13 cellular contexts compared by ENCODE assay signal in genomic region chr3:98565237-98565643, GRCh38. TPM values are rescaled to one million over a fixed set of nuclear protein-coding genes. Genes with fewer than 3 reads are reported as not detected.
DNase-seq lines count a peak whose midpoint lies in the region; ATAC-seq and TF ChIP-seq lines count a peak whose summit lies in the region.
"Had no signal": no experiment of that assay in that cellular context is flagged by ENCODE, and none has a peak within 500 bp of the region (broad histone marks: within the 10 kb centered on the region; RNA-seq: fewer than 3 reads in every experiment).

No MANE protein-coding gene starts in this region.

- ATAC-seq in HG02870 (IDR thresholded peaks at IDR 0.05; ENCODE audit: unreplicated experiment), result peak; percentile 34
- peak; percentile 77 for ATAC-seq in stimulated activated effector memory CD8-positive, alpha-beta T cell treated with anti-CD3 and anti-CD28 coated beads, Interleukin-12 subunit alpha, Interleukin-12 subunit beta, amount 100 ng/mL, for 72 hours
- no peak for ATAC-seq in GM21528 (IDR thresholded peaks at IDR 0.05; ENCODE audit: low FRiP score, unreplicated experiment)
- ATAC-seq in GM21515 (IDR thresholded peaks at IDR 0.05; ENCODE audit: unreplicated experiment), result no peak

- no peaks in the 10 kb centered on the region for H3K79me2 ChIP-seq in osteoblast (ENCODE audit: insufficient read depth, low read length)

- H4K20me1 ChIP-seq in osteoblast (ENCODE audit: insufficient read depth, low read length), result no peaks in the 10 kb centered on the region

- peak overlapping the region; percentile 8 for H3K4me3 Mint-ChIP-seq in activated T-cell treated with anti-CD3 and anti-CD28 coated beads, Interleukin-2, amount 50 U/mL, for 24 hours
- peak overlapping the region; percentile 12 for H3K4me3 Mint-ChIP-seq in activated T-helper 1 cell treated with anti-CD3 and anti-CD28 coated beads, Interleukin-12 subunit alpha, Interleukin-12 subunit beta, Interleukin-2, Interleukin-4 antibody, amounts not matched to agents 30 ng/mL and 10 ng/mL and 1 ng/mL, durations not matched to agents 14 hours and 24 hours and 36 hours
- H3K4me3 Mint-ChIP-seq in stimulated activated effector memory CD8-positive, alpha-beta T cell treated with anti-CD3 and anti-CD28 coated beads, Interleukin-12 subunit alpha, Interleukin-12 subunit beta, amount 100 ng/mL, for 72 hours, result peak overlapping the region; percentile 54
- H3K4me3 Mint-ChIP-seq: nephron progenitor cell had no signal

- H3K4me1 ChIP-seq in osteoblast (ENCODE audit: insufficient read depth, low read length), result peaks cover 4% of the 10 kb centered on the region

- H3K27ac Mint-ChIP-seq in activated T-cell treated with anti-CD3 and anti-CD28 coated beads, Interleukin-2, amount 50 U/mL, for 24 hours, result peak overlapping the region; percentile 87
- H3K27ac Mint-ChIP-seq in activated T-helper 1 cell treated with anti-CD3 and anti-CD28 coated beads, Interleukin-12 subunit alpha, Interleukin-12 subunit beta, Interleukin-2, Interleukin-4 antibody, amounts not matched to agents 30 ng/mL and 10 ng/mL and 1 ng/mL, durations not matched to agents 14 hours and 24 hours and 36 hours, result peak overlapping the region; percentile 29
- H3K27ac Mint-ChIP-seq in stimulated activated effector memory CD8-positive, alpha-beta T cell treated with anti-CD3 and anti-CD28 coated beads, Interleukin-12 subunit alpha, Interleukin-12 subunit beta, amount 100 ng/mL, for 72 hours, result peak overlapping the region; percentile 72

- intact Hi-C loops in activated T-helper 1 cell treated with anti-CD3 and anti-CD28 coated beads, Interleukin-12 subunit alpha, Interleukin-12 subunit beta, Interleukin-2, Interleukin-4 antibody, amounts not matched to agents 30 ng/mL and 10 ng/mL and 1 ng/mL, durations not matched to agents 14 hours and 24 hours and 36 hours (cut with micrococcal nuclease), result loop anchor here (1.0 to 10.0 kb wide), 7 partner anchors 8 to 1310 kb away; partner anchors contain the start of gene CLDND1

- no peaks in the 10 kb centered on the region for H3K27me3 Mint-ChIP-seq in activated T-cell treated with anti-CD3 and anti-CD28 coated beads, Interleukin-2, amount 50 U/mL, for 24 hours
- H3K27me3 Mint-ChIP-seq in activated T-helper 1 cell treated with anti-CD3 and anti-CD28 coated beads, Interleukin-12 subunit alpha, Interleukin-12 subunit beta, Interleukin-2, Interleukin-4 antibody, amounts not matched to agents 30 ng/mL and 10 ng/mL and 1 ng/mL, durations not matched to agents 14 hours and 24 hours and 36 hours (ENCODE audit: insufficient read depth), result no peaks in the 10 kb centered on the region

- DNase-seq in activated T-cell treated with anti-CD3 and anti-CD28 coated beads, Interleukin-2, amount 50 U/mL, for 24 hours, result no peak
- no peak for DNase-seq in activated T-cell treated with anti-CD3 and anti-CD28 coated beads, Interleukin-2, amount 50 U/mL, for 1 hour
- no peak for DNase-seq in activated T-helper 1 cell treated with anti-CD3 and anti-CD28 coated beads, Interleukin-12 subunit alpha, Interleukin-12 subunit beta, Interleukin-2, Interleukin-4 antibody, amounts not matched to agents 30 ng/mL and 10 ng/mL and 1 ng/mL, durations not matched to agents 14 hours and 24 hours and 36 hours (ENCODE audit: low spot score)
- no peak for DNase-seq in stimulated activated effector memory CD8-positive, alpha-beta T cell treated with anti-CD3 and anti-CD28 coated beads, Interleukin-12 subunit alpha, Interleukin-12 subunit beta, amount 100 ng/mL, for 72 hours (ENCODE audit: low spot score in 2 of 2)
- no peak for DNase-seq in osteoblast (ENCODE audit: insufficient read length, low spot score, missing footprints)
- DNase-seq: GF-D8, MM.1S, nephron progenitor cell, upper lobe of left lung had no signal

- H3K27me3 ChIP-seq in osteoblast (ENCODE audit: insufficient read depth, low read length), result no peaks in the 10 kb centered on the region
- H3K27me3 ChIP-seq: upper lobe of left lung had no signal

- H3K27ac ChIP-seq in osteoblast (ENCODE audit: low read depth, low read length), result no peak overlapping the region
- H3K27ac ChIP-seq: upper lobe of left lung had no signal

- peaks cover 7% of the 10 kb centered on the region for H3K9me3 Mint-ChIP-seq in activated T-cell treated with anti-CD3 and anti-CD28 coated beads, Interleukin-2, amount 50 U/mL, for 24 hours
- H3K9me3 Mint-ChIP-seq in activated T-helper 1 cell treated with anti-CD3 and anti-CD28 coated beads, Interleukin-12 subunit alpha, Interleukin-12 subunit beta, Interleukin-2, Interleukin-4 antibody, amounts not matched to agents 30 ng/mL and 10 ng/mL and 1 ng/mL, durations not matched to agents 14 hours and 24 hours and 36 hours, result peaks cover 4% of the 10 kb centered on the region
- no peaks in the 10 kb centered on the region for H3K9me3 Mint-ChIP-seq in stimulated activated effector memory CD8-positive, alpha-beta T cell treated with anti-CD3 and anti-CD28 coated beads, Interleukin-12 subunit alpha, Interleukin-12 subunit beta, amount 100 ng/mL, for 72 hours

- H3K4me2 ChIP-seq in osteoblast (ENCODE audit: insufficient read depth, low read length), result no peak overlapping the region

- H3K36me3 Mint-ChIP-seq in activated T-cell treated with anti-CD3 and anti-CD28 coated beads, Interleukin-2, amount 50 U/mL, for 24 hours (ENCODE audit: low read depth), result peaks cover 2% of the 10 kb centered on the region
- H3K36me3 Mint-ChIP-seq in activated T-helper 1 cell treated with anti-CD3 and anti-CD28 coated beads, Interleukin-12 subunit alpha, Interleukin-12 subunit beta, Interleukin-2, Interleukin-4 antibody, amounts not matched to agents 30 ng/mL and 10 ng/mL and 1 ng/mL, durations not matched to agents 14 hours and 24 hours and 36 hours (ENCODE audit: low read depth), result peaks cover 8% of the 10 kb centered on the region
- H3K36me3 Mint-ChIP-seq in stimulated activated effector memory CD8-positive, alpha-beta T cell treated with anti-CD3 and anti-CD28 coated beads, Interleukin-12 subunit alpha, Interleukin-12 subunit beta, amount 100 ng/mL, for 72 hours, result peaks cover 19% of the 10 kb centered on the region

- no peak for TF ChIP-seq CTCF in osteoblast (IDR thresholded peaks at IDR 0.05; ENCODE audit: extremely low read depth, low read depth, low read length)

- peaks cover 79% of the 10 kb centered on the region for H3K4me1 Mint-ChIP-seq in activated T-cell treated with anti-CD3 and anti-CD28 coated beads, Interleukin-2, amount 50 U/mL, for 24 hours (ENCODE audit: low read depth)
- peaks cover 94% of the 10 kb centered on the region for H3K4me1 Mint-ChIP-seq in activated T-helper 1 cell treated with anti-CD3 and anti-CD28 coated beads, Interleukin-12 subunit alpha, Interleukin-12 subunit beta, Interleukin-2, Interleukin-4 antibody, amounts not matched to agents 30 ng/mL and 10 ng/mL and 1 ng/mL, durations not matched to agents 14 hours and 24 hours and 36 hours (ENCODE audit: low read depth)
- peaks cover 65% of the 10 kb centered on the region for H3K4me1 Mint-ChIP-seq in stimulated activated effector memory CD8-positive, alpha-beta T cell treated with anti-CD3 and anti-CD28 coated beads, Interleukin-12 subunit alpha, Interleukin-12 subunit beta, amount 100 ng/mL, for 72 hours

- no peak overlapping the region for H2AFZ ChIP-seq in osteoblast (ENCODE audit: low read length)

- H3K9me3 ChIP-seq in osteoblast (ENCODE audit: low read depth, low read length), result no peaks in the 10 kb centered on the region
- H3K9me3 ChIP-seq: upper lobe of left lung had no signal

- H3K36me3 ChIP-seq in osteoblast (ENCODE audit: insufficient read depth, low read length), result no peaks in the 10 kb centered on the region
- H3K36me3 ChIP-seq: upper lobe of left lung had no signal

- H3K4me3 ChIP-seq in osteoblast (ENCODE audit: insufficient read depth, low read length), result no peak overlapping the region
- H3K4me3 ChIP-seq: upper lobe of left lung had no signal

RNA-seq across cellular contexts. Expression of gene CPOX, which starts 28.2 kb away (rescaled TPM):
- 42.2 and 47.4 TPM in 2 replicates for total RNA-seq in activated T-helper 1 cell treated with anti-CD3 and anti-CD28 coated beads, Interleukin-12 subunit alpha, Interleukin-12 subunit beta, Interleukin-2, Interleukin-4 antibody, amounts not matched to agents 30 ng/mL and 10 ng/mL and 1 ng/mL, durations not matched to agents 14 hours and 24 hours and 36 hours
- total RNA-seq in osteoblast, result 21.5 and 22.1 TPM in 2 replicates

RNA-seq across cellular contexts. Expression of gene GPR15, which starts 33.5 kb away (rescaled TPM):
- total RNA-seq in activated T-helper 1 cell treated with anti-CD3 and anti-CD28 coated beads, Interleukin-12 subunit alpha, Interleukin-12 subunit beta, Interleukin-2, Interleukin-4 antibody, amounts not matched to agents 30 ng/mL and 10 ng/mL and 1 ng/mL, durations not matched to agents 14 hours and 24 hours and 36 hours, result 5.6 and 6.8 TPM in 2 replicates
- total RNA-seq in osteoblast, result not detected in 2 replicates
- total RNA-seq: skeletal muscle tissue had no signal

RNA-seq across cellular contexts. Expression of gene CLDND1, which starts 42.5 kb away (rescaled TPM):
- 314 and 328 TPM in 2 replicates for total RNA-seq in activated T-helper 1 cell treated with anti-CD3 and anti-CD28 coated beads, Interleukin-12 subunit alpha, Interleukin-12 subunit beta, Interleukin-2, Interleukin-4 antibody, amounts not matched to agents 30 ng/mL and 10 ng/mL and 1 ng/mL, durations not matched to agents 14 hours and 24 hours and 36 hours
- 59.2 and 74.2 TPM in 2 replicates for total RNA-seq in osteoblast

Comparison
In these comparisons a context has a peak if more than half of its experiments do, and no peak if none do; other contexts are left out.
1. H3K27ac Mint-ChIP-seq: peak in every context shown above with its lines; median percentile 87 in activated T-cell treated with anti-CD3 and anti-CD28 coated beads, Interleukin-2, amount 50 U/mL, for 24 hours; 72 in stimulated activated effector memory CD8-positive, alpha-beta T cell treated with anti-CD3 and anti-CD28 coated beads, Interleukin-12 subunit alpha, Interleukin-12 subunit beta, amount 100 ng/mL, for 72 hours; 29 in activated T-helper 1 cell treated with anti-CD3 and anti-CD28 coated beads, Interleukin-12 subunit alpha, Interleukin-12 subunit beta, Interleukin-2, Interleukin-4 antibody, amounts not matched to agents 30 ng/mL and 10 ng/mL and 1 ng/mL, durations not matched to agents 14 hours and 24 hours and 36 hours.
2. ATAC-seq: peak in HG02870 (single experiment) and stimulated activated effector memory CD8-positive, alpha-beta T cell treated with anti-CD3 and anti-CD28 coated beads, Interleukin-12 subunit alpha, Interleukin-12 subunit beta, amount 100 ng/mL, for 72 hours (single experiment); none in GM21528 (single experiment) and GM21515 (single experiment).
3. Peak in every context shown above with its lines, with median percentiles within 50 percentile points of each other: H3K4me3 Mint-ChIP-seq.